In genomic region chr11:119989422-119989821, GRCh38 we compare ENCODE assay signal across 27 cellular contexts.
"Had no signal": no experiment of that assay in that cellular context is flagged by ENCODE, and none has a peak within 500 bp of the region (broad histone marks: within the 10 kb centered on the region; RNA-seq: fewer than 3 reads in every experiment).

No MANE protein-coding gene starts in this region.

- H3K27ac Mint-ChIP-seq: activated CD4-positive, alpha-beta T cell treated with anti-CD3 and anti-CD28 coated beads for 36 hours; activated naive CD4-positive, alpha-beta T cell treated with anti-CD3 and anti-CD28 coated beads for 36 hours; activated naive CD8-positive, alpha-beta T cell treated with anti-CD3 and anti-CD28 coated beads for 36 hours; mesothelial cell of epicardium; type B pancreatic cell had no signal

- H3K4me3 ChIP-seq: adrenal gland, ascending aorta, neural progenitor cell, right atrium auricular region, uterus had no signal

- H3K36me3 ChIP-seq: adrenal gland, ascending aorta, brain microvascular endothelial cell, neural progenitor cell, right atrium auricular region, uterus had no signal

- H3K9me3 Mint-ChIP-seq: activated naive CD4-positive, alpha-beta T cell treated with anti-CD3 and anti-CD28 coated beads for 36 hours; activated naive CD8-positive, alpha-beta T cell treated with anti-CD3 and anti-CD28 coated beads for 36 hours; mesothelial cell of epicardium; naive B cell; neural progenitor cell; type B pancreatic cell had no signal

- H3K27me3 ChIP-seq: adrenal gland, ascending aorta, neural progenitor cell, right atrium auricular region, uterus had no signal

- H3K4me1 Mint-ChIP-seq: activated CD4-positive, alpha-beta T cell treated with anti-CD3 and anti-CD28 coated beads for 36 hours; activated naive CD8-positive, alpha-beta T cell treated with anti-CD3 and anti-CD28 coated beads for 36 hours; naive B cell had no signal

- DNase-seq: activated CD4-positive, alpha-beta T cell treated with anti-CD3 and anti-CD28 coated beads for 36 hours; activated CD4-positive, alpha-beta T cell treated with anti-CD3 and anti-CD28 coated beads, Interleukin-2, amount 50 U/mL, for 4 hours; activated CD4-positive, CD25-positive, alpha-beta regulatory T cell; activated CD8-positive, alpha-beta memory T cell treated with anti-CD3 and anti-CD28 coated beads for 24 hours; activated effector memory CD4-positive, alpha-beta T cell treated with Interleukin-2 at 50 U/mL for 16 hours; activated naive CD4-positive, alpha-beta T cell treated with anti-CD3 and anti-CD28 coated beads for 36 hours; activated naive CD8-positive, alpha-beta T cell treated with anti-CD3 and anti-CD28 coated beads for 36 hours; adrenal gland; brain microvascular endothelial cell; dermis blood vessel endothelial cell; effector CD8-positive, alpha-beta T cell; islet precursor cell; left cardiac atrium; naive B cell; occipital lobe; stimulated activated CD4-positive, alpha-beta T cell treated with anti-CD3 and anti-CD28 coated beads, Interleukin-15, amount 100 ng/mL, for 24 hours; stimulated activated CD4-positive, alpha-beta T cell treated with anti-CD3 and anti-CD28 coated beads, Interleukin-2, amount 100 ng/mL, for 24 hours; stimulated activated naive CD4-positive, alpha-beta T cell treated with Interleukin-2 at 50 U/mL for 16 hours; T-helper 2 cell; uterus had no signal

- H3K4me3 Mint-ChIP-seq: activated CD4-positive, alpha-beta T cell treated with anti-CD3 and anti-CD28 coated beads for 36 hours; activated naive CD4-positive, alpha-beta T cell treated with anti-CD3 and anti-CD28 coated beads for 36 hours; activated naive CD8-positive, alpha-beta T cell treated with anti-CD3 and anti-CD28 coated beads for 36 hours; mesothelial cell of epicardium; naive B cell; type B pancreatic cell had no signal

- H3K36me3 Mint-ChIP-seq: activated naive CD8-positive, alpha-beta T cell treated with anti-CD3 and anti-CD28 coated beads for 36 hours; mesothelial cell of epicardium; naive B cell; neural progenitor cell; type B pancreatic cell had no signal

- ATAC-seq: activated CD4-positive, alpha-beta T cell treated with anti-CD3 and anti-CD28 coated beads for 36 hours had no signal

- H3K4me1 ChIP-seq: adrenal gland, ascending aorta, parathyroid adenoma, uterus had no signal

- H3K27ac ChIP-seq: adrenal gland, ascending aorta, brain microvascular endothelial cell, epithelial cell of prostate, neural progenitor cell, parathyroid adenoma, right atrium auricular region, uterus had no signal

- H3K9me3 ChIP-seq: adrenal gland, ascending aorta, right atrium auricular region, uterus had no signal
